In the genomic region with DNA sequence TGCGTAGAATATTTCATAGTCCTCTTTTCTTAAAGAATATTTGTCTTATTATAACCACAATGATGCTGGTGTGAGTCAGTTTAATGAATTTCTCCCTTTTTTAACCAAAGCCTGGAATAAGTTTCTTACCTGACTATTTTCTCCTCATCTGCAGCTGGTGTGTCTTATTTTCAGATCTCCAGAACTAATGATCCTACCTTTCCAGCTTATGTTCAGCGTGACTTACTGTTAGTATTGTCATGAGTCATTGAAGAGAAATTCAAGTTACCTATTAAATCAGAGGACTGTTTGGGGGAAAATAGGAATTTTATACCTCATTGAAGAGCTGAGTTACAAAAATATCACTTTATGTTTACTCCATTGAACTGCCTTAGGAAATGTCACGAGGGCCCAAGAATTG, we compare ENCODE assay signal across 21 cellular contexts.
DNase-seq lines count a peak whose midpoint lies in the region; ATAC-seq and TF ChIP-seq lines count a peak whose summit lies in the region.
"Had no signal": no experiment of that assay in that cellular context is flagged by ENCODE, and none has a peak within 500 bp of the region (broad histone marks: within the 10 kb centered on the region; RNA-seq: fewer than 3 reads in every experiment).

No MANE protein-coding gene starts in this region.

- DNase-seq in Caki2 (ENCODE audit: low read depth) (peak; percentile 8), RWPE1 (ENCODE audit: low spot score) (peak; percentile 24), epithelial cell of esophagus (ENCODE audit: low read depth) (peak; percentile 46)
- DNase-seq in activated naive CD8-positive, alpha-beta T cell treated with anti-CD3 and anti-CD28 coated beads for 36 hours, result no peak
- DNase-seq: 8988T; ACHN; AML-193; BE2C; Calu3; CD4-positive, alpha-beta T cell; CD8-positive, alpha-beta memory T cell; DMS153; DND-41; H9 had no signal

- POLR2A ChIA-PET in RWPE1 (lab: Yijun Ruan, JAX; ENCODE audit: low non-redundant PET), result no interaction called here

- H3K27ac ChIP-seq in RWPE1, result no peak overlapping the region
- H3K27ac ChIP-seq: A549; BLaER1 treated with 17β-estradiol and CSF1 and Interleukin-3, amounts not matched to agents 10 nM and 100 nM had no signal

- TF ChIP-seq CTCF in RWPE1 (conservative IDR thresholded peaks at IDR 0.05; ENCODE audit: low read depth), result no peak
- no peak for TF ChIP-seq CTCF in epithelial cell of esophagus (IDR thresholded peaks at IDR 0.05; ENCODE audit: insufficient read depth, low read depth, low read length, missing control alignments)

- no peaks in the 10 kb centered on the region for H3K36me3 Mint-ChIP-seq in activated naive CD8-positive, alpha-beta T cell treated with anti-CD3 and anti-CD28 coated beads for 36 hours
- H3K36me3 Mint-ChIP-seq: CD14-positive monocyte; CD8-positive, alpha-beta memory T cell had no signal

- H3K4me1 Mint-ChIP-seq in activated naive CD8-positive, alpha-beta T cell treated with anti-CD3 and anti-CD28 coated beads for 36 hours, result no peaks in the 10 kb centered on the region
- H3K4me1 Mint-ChIP-seq: CD14-positive monocyte; CD8-positive, alpha-beta memory T cell; GM23338; H9 had no signal

- CTCF ChIA-PET in RWPE1 (lab: Yijun Ruan, JAX), result interaction anchor here (0.6 kb wide), 1 partner anchor 133 kb away, joined by 3 read pairs; no protein-coding TSS in a partner anchor

- no peak overlapping the region for H3K4me3 Mint-ChIP-seq in activated naive CD8-positive, alpha-beta T cell treated with anti-CD3 and anti-CD28 coated beads for 36 hours
- H3K4me3 Mint-ChIP-seq: CD14-positive monocyte; CD4-positive, alpha-beta T cell; CD8-positive, alpha-beta memory T cell; GM23338; H9 had no signal

- H3K27ac Mint-ChIP-seq in activated naive CD8-positive, alpha-beta T cell treated with anti-CD3 and anti-CD28 coated beads for 36 hours, result no peak overlapping the region
- H3K27ac Mint-ChIP-seq: CD14-positive monocyte; CD4-positive, alpha-beta T cell; CD8-positive, alpha-beta memory T cell; GM23338; H9 had no signal

- in situ Hi-C loops in Caki2 (cut with HindIII; ENCODE audit: low pct_unique_long_range_greater_than_20kb, low sequenced_read_pairs), result no loop called here

- no peak for ATAC-seq in GM19397 (IDR thresholded peaks at IDR 0.05; ENCODE audit: unreplicated experiment)
- no peak for ATAC-seq in GM19455 (IDR thresholded peaks at IDR 0.05; ENCODE audit: unreplicated experiment)
- ATAC-seq: A549, GM23338, HCT116 had no signal

- no peaks in the 10 kb centered on the region for H3K9me3 Mint-ChIP-seq in activated naive CD8-positive, alpha-beta T cell treated with anti-CD3 and anti-CD28 coated beads for 36 hours
- H3K9me3 Mint-ChIP-seq: GM23338, H9 had no signal

- no peaks in the 10 kb centered on the region for H3K27me3 Mint-ChIP-seq in activated naive CD8-positive, alpha-beta T cell treated with anti-CD3 and anti-CD28 coated beads for 36 hours
- H3K27me3 Mint-ChIP-seq: CD4-positive, alpha-beta T cell; CD8-positive, alpha-beta memory T cell had no signal

- no peak overlapping the region for H3K4me3 ChIP-seq in epithelial cell of esophagus (ENCODE audit: low read length)
- H3K4me3 ChIP-seq: A549; BLaER1 treated with 17β-estradiol and CSF1 and Interleukin-3, amounts not matched to agents 10 nM and 100 nM; GM23338 had no signal
